ENCODE assay signal across 10 cellular contexts in the genomic region with DNA sequence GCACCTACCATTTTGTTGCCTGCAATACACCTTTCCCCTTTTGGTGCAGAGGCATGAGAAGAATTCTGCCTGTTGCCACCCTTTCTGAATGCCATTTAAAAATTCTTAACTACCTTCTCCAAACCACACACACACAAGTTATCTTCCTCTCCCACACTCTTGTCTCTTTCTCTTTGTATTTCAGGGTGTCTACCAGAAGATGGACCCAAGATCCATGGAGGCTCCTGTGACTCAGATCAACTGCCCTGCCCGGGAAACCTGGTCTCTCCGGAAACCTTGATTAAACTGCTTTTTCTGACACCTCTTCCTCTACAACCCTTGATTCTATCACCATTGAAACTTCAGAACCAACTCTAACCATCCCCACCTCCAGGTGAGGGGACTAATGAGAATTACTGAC. TPM values are rescaled to one million over a fixed set of nuclear protein-coding genes. Genes with fewer than 3 reads are reported as not detected.
DNase-seq lines count a peak whose midpoint lies in the region; ATAC-seq, FAIRE-seq and TF ChIP-seq lines count a peak whose summit lies in the region.
"Had no signal": no experiment of that assay in that cellular context is flagged by ENCODE, and none has a peak within 500 bp of the region (broad histone marks: within the 10 kb centered on the region; RNA-seq: fewer than 3 reads in every experiment).

No MANE protein-coding gene starts in this region.

- no peak overlapping the region for H3K4me3 ChIP-seq in endothelial cell of umbilical vein (replicated peaks in 1 of 3; ENCODE audit: insufficient read depth in 1 of 3, low read depth in 1 of 3, low read length in 3 of 3)

- peaks cover 8% of the 10 kb centered on the region for H3K36me3 Mint-ChIP-seq in activated CD4-positive, alpha-beta T cell treated with anti-CD3 and anti-CD28 coated beads, Interleukin-2, amount 10 ng/mL, durations not matched to agents 24 days and 14 days (ENCODE audit: low read depth)
- peaks cover 23% of the 10 kb centered on the region for H3K36me3 Mint-ChIP-seq in activated T-cell treated with anti-CD3 and anti-CD28 coated beads, Interleukin-2, amount 50 U/mL, for 24 hours (ENCODE audit: low read depth)

- no peak for TF ChIP-seq CTCF in endothelial cell of umbilical vein (IDR thresholded peaks at IDR 0.05; ENCODE audit: extremely low read depth in 1 of 2, insufficient read depth in 1 of 2, low read depth in 1 of 2, low read length in 2 of 2)

- CTCF ChIA-PET in endothelial cell of umbilical vein (lab: Charles Lee) = interaction anchor here (1.4 kb wide), 1 partner anchor 10 kb away, joined by 3 read pairs; no protein-coding TSS in a partner anchor

- DNase-seq in activated CD4-positive, alpha-beta T cell treated with anti-CD3 and anti-CD28 coated beads, Interleukin-2, amount 10 ng/mL, durations not matched to agents 24 days and 14 days = no peak
- DNase-seq in activated CD4-positive, alpha-beta T cell treated with anti-CD3 and anti-CD28 coated beads for 4 hours = no peak
- DNase-seq in NOMO-1 treated with dmso at 0.1 percent for 144 hours (lab: John Stamatoyannopoulos, UW; ENCODE audit: unreplicated experiment) (peak; percentile 5), endothelial cell of umbilical vein (ENCODE audit: low read depth, low spot score) (no peak), sciatic nerve (ENCODE audit: low spot score) (peak; percentile 9), left lobe of liver (ENCODE audit: low spot score) (no peak), NCI-H1105 (lab: John Stamatoyannopoulos, UW) (no peak)
- DNase-seq in activated T-cell treated with anti-CD3 and anti-CD28 coated beads, Interleukin-2, amount 50 U/mL, for 24 hours = no peak
- DNase-seq: activated T-cell treated with anti-CD3 and anti-CD28 coated beads for 4 hours, NCI-H2171 treated with DMSO at 0.1 percent for 48 hours had no signal

- H3K9ac ChIP-seq in endothelial cell of umbilical vein (replicated peaks; ENCODE audit: extremely low read depth, insufficient read depth, low read length) = no peak overlapping the region

- dilution Hi-C loops in endothelial cell of umbilical vein (cut with MboI; ENCODE audit: extremely low pct_ligation_motif_present, low sequenced_read_pairs) = no loop called here

- H3K27me3 ChIP-seq in endothelial cell of umbilical vein (ENCODE audit: control insufficient read depth in 2 of 2, insufficient read depth in 2 of 2, low read length in 2 of 2) = no peaks in the 10 kb centered on the region

- H3K4me2 ChIP-seq in endothelial cell of umbilical vein (ENCODE audit: insufficient read depth, low read length) = no peak overlapping the region

- POLR2A ChIA-PET in endothelial cell of umbilical vein (lab: Charles Lee) = no interaction called here

- H3K36me3 ChIP-seq in endothelial cell of umbilical vein (ENCODE audit: control insufficient read depth in 2 of 2, extremely low read depth in 1 of 2, insufficient read depth in 2 of 2, low read length in 2 of 2) = no peaks in the 10 kb centered on the region

- ATAC-seq in sciatic nerve = no peak
- no peak for ATAC-seq in left lobe of liver

- peak overlapping the region; percentile 68 for H2AFZ ChIP-seq in endothelial cell of umbilical vein (ENCODE audit: low read depth, low read length)

- peaks cover 7% of the 10 kb centered on the region for H3K4me1 ChIP-seq in endothelial cell of umbilical vein (ENCODE audit: control insufficient read depth, extremely low read depth, insufficient read depth, low read length)

- H3K4me1 Mint-ChIP-seq in activated CD4-positive, alpha-beta T cell treated with anti-CD3 and anti-CD28 coated beads, Interleukin-2, amount 10 ng/mL, durations not matched to agents 24 days and 14 days = peaks cover 18% of the 10 kb centered on the region
- H3K4me1 Mint-ChIP-seq in activated T-cell treated with anti-CD3 and anti-CD28 coated beads, Interleukin-2, amount 50 U/mL, for 24 hours (ENCODE audit: low read depth) = peaks cover 23% of the 10 kb centered on the region

- H3K27ac ChIP-seq in endothelial cell of umbilical vein (ENCODE audit: insufficient read depth, low read depth, low read length) = no peak overlapping the region

- FAIRE-seq in endothelial cell of umbilical vein (lab: Jason Lieb, UNC) = no peak

- no peaks in the 10 kb centered on the region for H4K20me1 ChIP-seq in endothelial cell of umbilical vein (replicated peaks; ENCODE audit: control insufficient read depth, extremely low read depth, insufficient read depth, low read length)

- H3K9me3 Mint-ChIP-seq in activated CD4-positive, alpha-beta T cell treated with anti-CD3 and anti-CD28 coated beads, Interleukin-2, amount 10 ng/mL, durations not matched to agents 24 days and 14 days = no peaks in the 10 kb centered on the region
- H3K9me3 Mint-ChIP-seq in activated T-cell treated with anti-CD3 and anti-CD28 coated beads, Interleukin-2, amount 50 U/mL, for 24 hours = no peaks in the 10 kb centered on the region

- intact Hi-C loops in activated CD4-positive, alpha-beta T cell treated with anti-CD3 and anti-CD28 coated beads, Interleukin-2, amount 10 ng/mL, durations not matched to agents 24 days and 14 days (cut with micrococcal nuclease) = loop anchor here (5.0 to 10.0 kb wide), 4 partner anchors 47 to 520 kb away; partner anchors contain the start of genes CERS2, MINDY1 and PRUNE1
- intact Hi-C loops in endothelial cell of umbilical vein (cut with micrococcal nuclease) = no loop called here
- intact Hi-C loops in sciatic nerve (cut with DNase I) = loop anchor here (2.0 kb wide), 1 partner anchor 46 kb away; no protein-coding TSS in a partner anchor

- H3K79me2 ChIP-seq in endothelial cell of umbilical vein (ENCODE audit: control insufficient read depth, insufficient read depth, low read length) = no peaks in the 10 kb centered on the region

- H3K4me3 Mint-ChIP-seq in activated CD4-positive, alpha-beta T cell treated with anti-CD3 and anti-CD28 coated beads, Interleukin-2, amount 10 ng/mL, durations not matched to agents 24 days and 14 days = no peak overlapping the region
- H3K4me3 Mint-ChIP-seq in activated T-cell treated with anti-CD3 and anti-CD28 coated beads, Interleukin-2, amount 50 U/mL, for 24 hours = no peak overlapping the region

- peaks cover under 1% of the 10 kb centered on the region for H3K27me3 Mint-ChIP-seq in activated CD4-positive, alpha-beta T cell treated with anti-CD3 and anti-CD28 coated beads, Interleukin-2, amount 10 ng/mL, durations not matched to agents 24 days and 14 days
- H3K27me3 Mint-ChIP-seq in activated T-cell treated with anti-CD3 and anti-CD28 coated beads, Interleukin-2, amount 50 U/mL, for 24 hours = no peaks in the 10 kb centered on the region

- no peaks in the 10 kb centered on the region for H3K9me3 ChIP-seq in endothelial cell of umbilical vein (replicated peaks; ENCODE audit: control insufficient read depth, insufficient read depth, low read length)

- TF ChIP-seq POLR2A in endothelial cell of umbilical vein (IDR thresholded peaks at IDR 0.05; ENCODE audit: low read depth, low read length) = no peak

- H3K9me1 ChIP-seq in endothelial cell of umbilical vein (replicated peaks; ENCODE audit: control insufficient read depth, extremely low read depth, insufficient read depth, low read length) = no peaks in the 10 kb centered on the region

- no TSS peak for BruUV-seq in endothelial cell of umbilical vein (replicated peaks; lab: Mats Ljungman, UMichigan)

- peak overlapping the region; percentile 31 for H3K27ac Mint-ChIP-seq in activated CD4-positive, alpha-beta T cell treated with anti-CD3 and anti-CD28 coated beads, Interleukin-2, amount 10 ng/mL, durations not matched to agents 24 days and 14 days
- H3K27ac Mint-ChIP-seq in activated T-cell treated with anti-CD3 and anti-CD28 coated beads, Interleukin-2, amount 50 U/mL, for 24 hours = no peak overlapping the region

RNA-seq across cellular contexts. Expression of gene TARS2, which starts 2.4 kb away (rescaled TPM):
- total RNA-seq in activated CD4-positive, alpha-beta T cell treated with anti-CD3 and anti-CD28 coated beads, Interleukin-2, amount 10 ng/mL, durations not matched to agents 24 days and 14 days = 68.8 and 77.4 TPM in 2 replicates
- total RNA-seq in endothelial cell of umbilical vein (20.6 and 21.5 TPM in 2 replicates), sciatic nerve (22.4 TPM), left lobe of liver (22.7 TPM)
- polyA plus RNA-seq in endothelial cell of umbilical vein = 17.9 and 22.0 TPM in 2 replicates
- polyA plus RNA-seq in endothelial cell of umbilical vein (2011; cell fraction: cytosol; rRNA removed) = 15.3 and 15.9 TPM in 2 replicates
- 19.4 and 37.8 TPM in 2 replicates for polyA plus RNA-seq in endothelial cell of umbilical vein (2011; cell fraction: nucleus; rRNA removed)
- polyA plus RNA-seq in endothelial cell of umbilical vein (2012) = 12.3 and 12.6 TPM in 2 replicates
- polyA minus RNA-seq in endothelial cell of umbilical vein = 15.5 and 16.0 TPM in 2 replicates
- 20.0 TPM for polyA minus RNA-seq in endothelial cell of umbilical vein (2011; cell fraction: cytosol; rRNA and poly(A)+ RNA removed)
- 8.5 and 14.7 TPM in 2 replicates for polyA minus RNA-seq in endothelial cell of umbilical vein (2011; cell fraction: nucleus; rRNA and poly(A)+ RNA removed)

RNA-seq across cellular contexts. Expression of gene ECM1, which starts 23.0 kb away (rescaled TPM):
- total RNA-seq in activated CD4-positive, alpha-beta T cell treated with anti-CD3 and anti-CD28 coated beads, Interleukin-2, amount 10 ng/mL, durations not matched to agents 24 days and 14 days = 1.5 and 2.4 TPM in 2 replicates
- total RNA-seq in endothelial cell of umbilical vein (7.2 and 7.3 TPM in 2 replicates), sciatic nerve (19.7 TPM), left lobe of liver (15.3 TPM)
- 16.6 and 20.5 TPM in 2 replicates for polyA plus RNA-seq in endothelial cell of umbilical vein
- polyA plus RNA-seq in endothelial cell of umbilical vein (2011; cell fraction: cytosol; rRNA removed) = 8.3 and 10.8 TPM in 2 replicates
- 12.9 and 14.6 TPM in 2 replicates for polyA plus RNA-seq in endothelial cell of umbilical vein (2011; cell fraction: nucleus; rRNA removed)
- polyA plus RNA-seq in endothelial cell of umbilical vein (2012) = 8.8 and 12.4 TPM in 2 replicates
- polyA minus RNA-seq in endothelial cell of umbilical vein = 7.0 and 10.2 TPM in 2 replicates
- 3.7 TPM for polyA minus RNA-seq in endothelial cell of umbilical vein (2011; cell fraction: cytosol; rRNA and poly(A)+ RNA removed)
- polyA minus RNA-seq in endothelial cell of umbilical vein (2011; cell fraction: nucleus; rRNA and poly(A)+ RNA removed) = 2.5 and 2.9 TPM in 2 replicates

RNA-seq across cellular contexts. Expression of gene FALEC, which starts 30.7 kb away (rescaled TPM):
- total RNA-seq in activated CD4-positive, alpha-beta T cell treated with anti-CD3 and anti-CD28 coated beads, Interleukin-2, amount 10 ng/mL, durations not matched to agents 24 days and 14 days = not detected in 2 replicates
- total RNA-seq in endothelial cell of umbilical vein (not detected in 2 replicates), sciatic nerve (not detected), left lobe of liver (0.35 TPM)
- polyA plus RNA-seq in endothelial cell of umbilical vein = not detected in 2 replicates
- not detected in 2 replicates for polyA plus RNA-seq in endothelial cell of umbilical vein (2011; cell fraction: cytosol; rRNA removed)
- not detected in 2 replicates for polyA plus RNA-seq in endothelial cell of umbilical vein (2011; cell fraction: nucleus; rRNA removed)
- polyA plus RNA-seq in endothelial cell of umbilical vein (2012) = not detected in 2 replicates
- 0.42 TPM in 1 of 2 replicates, not detected in the other for polyA minus RNA-seq in endothelial cell of umbilical vein
- not detected for polyA minus RNA-seq in endothelial cell of umbilical vein (2011; cell fraction: cytosol; rRNA and poly(A)+ RNA removed)
- polyA minus RNA-seq in endothelial cell of umbilical vein (2011; cell fraction: nucleus; rRNA and poly(A)+ RNA removed) = not detected in 2 replicates

Comparison
In these comparisons a context has a peak if more than half of its experiments do, and no peak if none do; other contexts are left out.
1. DNase-seq: peak in NOMO-1 treated with dmso at 0.1 percent for 144 hours (single experiment) and sciatic nerve (single experiment); none in activated CD4-positive, alpha-beta T cell treated with anti-CD3 and anti-CD28 coated beads, Interleukin-2, amount 10 ng/mL, durations not matched to agents 24 days and 14 days (single experiment), activated CD4-positive, alpha-beta T cell treated with anti-CD3 and anti-CD28 coated beads for 4 hours (0 of 2), endothelial cell of umbilical vein (single experiment), left lobe of liver (single experiment), NCI-H1105 (single experiment) and activated T-cell treated with anti-CD3 and anti-CD28 coated beads, Interleukin-2, amount 50 U/mL, for 24 hours (single experiment).